1 cellular context compared by ENCODE assay signal in genomic region chr2:3432693-3433338, GRCh38.
TF ChIP-seq lines count a peak whose summit lies in the region.

No MANE protein-coding gene starts in this region.

TF ChIP-seq in GM23338, 12 proteins besides CTCF, POLR2A, EP300 and RAD21:
- TF ChIP-seq REST (IDR thresholded peaks at IDR 0.05; ENCODE audit: unreplicated experiment) (no peak), EZH2phosphoT487 (IDR thresholded peaks at IDR 0.05; ENCODE audit: unreplicated experiment) (no peak), ETS1 (IDR thresholded peaks at IDR 0.05) (no peak), NANOG (IDR thresholded peaks at IDR 0.05; ENCODE audit: borderline replicate concordance) (no peak), CREB1 (CRISPR knock-in tag; IDR thresholded peaks at IDR 0.05; ENCODE audit: low read depth) (no peak), POLR2AphosphoS5 (IDR thresholded peaks at IDR 0.05; ENCODE audit: low read depth) (no peak), JUNB (IDR thresholded peaks at IDR 0.05; ENCODE audit: unreplicated experiment) (no peak), ZNF462 (CRISPR knock-in tag; IDR thresholded peaks at IDR 0.05) (no peak), ZNF331 (CRISPR knock-in tag; IDR thresholded peaks at IDR 0.05; ENCODE audit: low read depth) (no peak), EZH2 (IDR thresholded peaks at IDR 0.05; ENCODE audit: low read depth, unreplicated experiment) (no peak), ZNF114 (CRISPR knock-in tag; IDR thresholded peaks at IDR 0.05) (no peak), STAT1 (IDR thresholded peaks at IDR 0.05; ENCODE audit: unreplicated experiment) (no peak)
